In the genomic region with DNA sequence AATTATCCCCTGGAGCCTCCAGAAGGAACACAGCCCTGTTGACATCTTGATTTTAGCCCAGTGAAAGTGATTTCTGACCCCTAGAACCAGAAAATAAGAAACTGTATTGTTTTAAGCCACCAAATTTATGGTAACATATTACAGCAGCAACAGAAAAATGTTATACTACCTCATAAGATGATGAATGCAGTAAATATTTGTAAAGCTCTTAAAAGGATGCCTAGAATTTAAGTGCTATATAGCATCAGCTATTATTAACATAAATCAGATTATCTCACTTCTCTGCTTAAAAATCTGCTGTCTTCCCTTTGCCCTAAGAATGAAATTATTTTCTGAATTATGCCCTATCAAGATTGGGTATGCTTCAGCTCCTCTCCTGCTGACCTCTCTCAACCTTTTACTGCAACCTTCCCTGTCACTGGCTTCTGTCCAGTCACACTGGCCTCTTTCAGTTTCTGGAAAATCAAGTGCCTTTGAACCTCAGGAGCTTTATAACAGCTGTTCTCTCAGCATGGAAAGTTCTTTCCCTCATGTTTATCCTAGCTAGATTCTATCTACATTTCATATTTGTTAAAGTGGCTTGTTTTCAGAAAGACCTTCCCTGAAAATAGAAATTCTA, we compare ENCODE assay signal across 34 cellular contexts.
"Had no signal": no experiment of that assay in that cellular context is flagged by ENCODE, and none has a peak within 500 bp of the region (broad histone marks: within the 10 kb centered on the region; RNA-seq: fewer than 3 reads in every experiment).

No MANE protein-coding gene starts in this region.

- H3K27me3 ChIP-seq: ascending aorta, cardiac muscle cell, Peyer's patch, SJSA1 had no signal

- H3K4me3 ChIP-seq: ascending aorta, cardiac muscle cell, Peyer's patch, SJSA1 had no signal

- H3K4me1 ChIP-seq: ascending aorta, Peyer's patch, SJSA1 had no signal

- H3K9me3 ChIP-seq: ascending aorta, Peyer's patch, SJSA1 had no signal

- DNase-seq: activated CD4-positive, alpha-beta memory T cell treated with anti-CD3 and anti-CD28 coated beads, Interleukin-2, amount 10 ng/mL, durations not matched to agents 7 days and 5 days; activated CD4-positive, alpha-beta T cell treated with anti-CD3 and anti-CD28 coated beads for 1 hour; activated CD4-positive, alpha-beta T cell treated with anti-CD3 and anti-CD28 coated beads for 48 hours; activated CD4-positive, CD25-positive, alpha-beta regulatory T cell; activated CD8-positive, alpha-beta memory T cell treated with anti-CD3 and anti-CD28 coated beads for 24 hours; activated CD8-positive, alpha-beta memory T cell treated with anti-CD3 and anti-CD28 coated beads, Interleukin-2, amount 10 ng/mL, durations not matched to agents 7 days and 5 days; activated CD8-positive, alpha-beta memory T cell treated with anti-CD3 and anti-CD28 coated beads, Interleukin-2, amount 50 U/mL, for 48 hours; activated effector memory CD4-positive, alpha-beta T cell treated with Interleukin-2 at 50 U/mL for 16 hours; activated naive CD4-positive, alpha-beta T cell treated with Interleukin-2 at 50 U/mL for 16 hours; activated naive CD8-positive, alpha-beta T cell treated with anti-CD3 and anti-CD28 coated beads, Interleukin-2, amount 10 ng/mL, durations not matched to agents 7 days and 5 days; activated T-cell treated with anti-CD3 and anti-CD28 coated beads, Interleukin-2, amount 50 U/mL, for 48 hours; amygdala; Karpas-422; KBM-7; NCI-H1105; NCI-H1417 treated with DMSO at 0.1 percent for 48 hours; NCI-H187 treated with DMSO at 0.1 percent for 48 hours; NCI-H2081; NCI-H2171 treated with DMSO at 0.1 percent for 48 hours; NCI-H2227 treated with DMSO at 0.1 percent for 48 hours; NCI-H446; NCI-H510A treated with DMSO at 0.1 percent for 48 hours; NCI-H526 treated with DMSO at 0.1 percent for 48 hours; NCI-H774; PC-3; Peyer's patch; RPMI8226; SHP77 treated with DMSO at 0.1 percent for 48 hours; SW 1271; T1000; WERI-Rb-1 had no signal

- H3K36me3 ChIP-seq: ascending aorta, cardiac muscle cell, Peyer's patch, SJSA1, WERI-Rb-1 had no signal

- ATAC-seq: activated CD8-positive, alpha-beta memory T cell treated with anti-CD3 and anti-CD28 coated beads, Interleukin-2, amount 10 ng/mL, durations not matched to agents 7 days and 5 days; PC-3 had no signal

- H3K27ac ChIP-seq: ascending aorta, cardiac muscle cell, Peyer's patch, SJSA1, WERI-Rb-1 had no signal
